In the genomic region with DNA sequence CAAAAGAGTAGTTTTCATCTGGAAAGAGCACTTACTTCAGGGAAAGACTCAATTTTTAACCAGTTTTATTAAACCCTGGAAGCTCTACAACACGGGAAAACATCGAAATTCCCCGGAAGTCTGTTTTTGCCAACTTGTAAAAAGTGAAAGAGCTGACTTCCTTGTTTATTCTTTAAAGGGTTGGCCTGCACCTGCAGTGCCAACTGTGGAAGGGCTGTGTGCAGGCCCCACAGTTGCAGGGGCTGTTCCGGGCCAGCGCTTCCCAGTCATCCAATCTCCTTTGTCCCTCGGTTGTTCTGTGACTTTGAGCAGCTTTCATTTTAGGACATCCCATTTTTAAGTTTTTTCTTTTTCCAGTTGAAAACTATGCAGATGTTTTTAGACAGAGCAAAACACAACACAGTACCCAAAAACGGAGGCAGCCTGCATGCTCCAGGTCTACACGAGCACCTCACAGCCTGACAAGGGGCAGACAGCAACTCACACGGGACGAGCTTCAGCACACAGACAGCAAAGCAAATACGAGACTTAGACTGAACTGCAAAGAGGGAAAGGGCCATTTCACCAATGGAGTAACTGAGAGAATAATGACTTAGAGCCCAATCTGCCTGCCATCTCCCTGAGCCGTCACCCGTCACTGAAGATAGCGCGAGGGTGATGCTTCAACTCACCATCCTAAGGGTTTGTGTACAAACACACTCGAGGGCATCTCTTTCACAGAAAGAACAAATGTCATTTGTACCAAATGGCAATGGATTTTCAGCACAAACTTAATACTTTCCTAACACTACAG, we compare ENCODE assay signal across 10 cellular contexts.
A peak's percentile ranks its signal among the peaks of the same experiment; 100 is the strongest.
DNase-seq lines count a peak whose midpoint lies in the region; ATAC-seq and TF ChIP-seq lines count a peak whose summit lies in the region.
"Had no signal": no experiment of that assay in that cellular context is flagged by ENCODE, and none has a peak within 500 bp of the region (broad histone marks: within the 10 kb centered on the region; RNA-seq: fewer than 3 reads in every experiment).

No MANE protein-coding gene starts in this region.

- no peak overlapping the region for H3K4me3 ChIP-seq in upper lobe of left lung
- H3K4me3 ChIP-seq: suprapubic skin had no signal

- WGBS in upper lobe of left lung, 2 donors, result 51 to 63% methylated on average over 16 of the region's 16 CpGs

- no peak for TF ChIP-seq POLR2A in upper lobe of left lung (IDR thresholded peaks at IDR 0.05)

- POLR2A ChIA-PET in activated CD4-positive, alpha-beta memory T cell treated with anti-CD3 and anti-CD28 coated beads, Interleukin-2, amount 10 ng/mL, durations not matched to agents 7 days and 5 days (lab: Charles Lee), result interaction anchor here (0.7 to 2.6 kb wide), 2 partner anchors 10 to 16 kb away, joined by 3 to 9 read pairs; no protein-coding TSS in a partner anchor
- POLR2A ChIA-PET in HEK293T (lab: Yijun Ruan, JAX), result no interaction called here

- H3K4me1 ChIP-seq in upper lobe of left lung, result peaks cover 4 to 15% (median 9%) of the 10 kb centered on the region in 4 donors
- H3K4me1 ChIP-seq: suprapubic skin had no signal

- H3K36me3 ChIP-seq in upper lobe of left lung, result peaks cover 41 to 89% (median 73%) of the 10 kb centered on the region in 4 donors

- H3K27me3 ChIP-seq in upper lobe of left lung, result no peaks in the 10 kb centered on the region
- H3K27me3 ChIP-seq: suprapubic skin had no signal

- DNase-seq in activated naive CD4-positive, alpha-beta T cell treated with Interleukin-2 at 50 U/mL for 16 hours, result no peak
- DNase-seq in activated CD4-positive, alpha-beta memory T cell treated with anti-CD3 and anti-CD28 coated beads, Interleukin-2, amount 10 ng/mL, durations not matched to agents 7 days and 5 days, result no peak
- DNase-seq in lung microvascular endothelial cell (ENCODE audit: low read depth in 2 of 2), result peak; percentile 41 to 45
- DNase-seq in upper lobe of left lung, result no peak
- DNase-seq in RPMI8226, result no peak
- no peak for DNase-seq in NCI-H1092 (lab: John Stamatoyannopoulos, UW)
- no peak for DNase-seq in HEK293T (ENCODE audit: extremely low spot score)
- DNase-seq: NCI-H2171 treated with DMSO at 0.1 percent for 48 hours had no signal

- peaks cover 11% of the 10 kb centered on the region for H3K36me3 Mint-ChIP-seq in activated naive CD4-positive, alpha-beta T cell treated with anti-CD3 and anti-CD28 coated beads, Interleukin-2, amount 50 U/mL, for 24 hours
- peaks cover 87% of the 10 kb centered on the region for H3K36me3 Mint-ChIP-seq in activated CD4-positive, alpha-beta memory T cell treated with anti-CD3 and anti-CD28 coated beads, Interleukin-2, amount 10 ng/mL, durations not matched to agents 7 days and 5 days (ENCODE audit: low read depth)

- TF ChIP-seq EP300 in upper lobe of left lung (IDR thresholded peaks at IDR 0.05), result no peak

- TF ChIP-seq CTCF in upper lobe of left lung (IDR thresholded peaks at IDR 0.05), result no peak

- no peaks in the 10 kb centered on the region for H3K27me3 Mint-ChIP-seq in activated naive CD4-positive, alpha-beta T cell treated with anti-CD3 and anti-CD28 coated beads, Interleukin-2, amount 50 U/mL, for 24 hours
- H3K27me3 Mint-ChIP-seq in activated CD4-positive, alpha-beta memory T cell treated with anti-CD3 and anti-CD28 coated beads, Interleukin-2, amount 10 ng/mL, durations not matched to agents 7 days and 5 days, result no peaks in the 10 kb centered on the region

- H3K4me1 Mint-ChIP-seq in activated naive CD4-positive, alpha-beta T cell treated with anti-CD3 and anti-CD28 coated beads, Interleukin-2, amount 50 U/mL, for 24 hours, result peaks cover 20% of the 10 kb centered on the region
- H3K4me1 Mint-ChIP-seq in activated CD4-positive, alpha-beta memory T cell treated with anti-CD3 and anti-CD28 coated beads, Interleukin-2, amount 10 ng/mL, durations not matched to agents 7 days and 5 days, result peaks cover 14% of the 10 kb centered on the region

- H3K27ac Mint-ChIP-seq in activated naive CD4-positive, alpha-beta T cell treated with anti-CD3 and anti-CD28 coated beads, Interleukin-2, amount 50 U/mL, for 24 hours, result peak overlapping the region; percentile 68
- peak overlapping the region; percentile 43 for H3K27ac Mint-ChIP-seq in activated CD4-positive, alpha-beta memory T cell treated with anti-CD3 and anti-CD28 coated beads, Interleukin-2, amount 10 ng/mL, durations not matched to agents 7 days and 5 days

- no peaks in the 10 kb centered on the region for H3K9me3 Mint-ChIP-seq in activated naive CD4-positive, alpha-beta T cell treated with anti-CD3 and anti-CD28 coated beads, Interleukin-2, amount 50 U/mL, for 24 hours
- H3K9me3 Mint-ChIP-seq in activated CD4-positive, alpha-beta memory T cell treated with anti-CD3 and anti-CD28 coated beads, Interleukin-2, amount 10 ng/mL, durations not matched to agents 7 days and 5 days, result no peaks in the 10 kb centered on the region

- no peaks in the 10 kb centered on the region for H3K9me3 ChIP-seq in upper lobe of left lung
- H3K9me3 ChIP-seq: suprapubic skin had no signal

- ATAC-seq in upper lobe of left lung (ENCODE audit: low FRiP score in 2 of 2), result no peak

- H3K27ac ChIP-seq in upper lobe of left lung, result peak overlapping the region in 3 of 4 donors; percentile 1 to 31 (median 3)
- H3K27ac ChIP-seq: suprapubic skin had no signal

- CTCF ChIA-PET in activated CD4-positive, alpha-beta memory T cell treated with anti-CD3 and anti-CD28 coated beads, Interleukin-2, amount 10 ng/mL, durations not matched to agents 7 days and 5 days (lab: Charles Lee), result interaction anchor here (1.0 to 2.5 kb wide), 2 partner anchors 76 to 151 kb away, joined by 3 to 7 read pairs; no protein-coding TSS in a partner anchor
- CTCF ChIA-PET in HEK293T (lab: Yijun Ruan, JAX), result interaction anchor here (0.5 kb wide), 1 partner anchor 265 kb away, joined by 3 read pairs; no protein-coding TSS in a partner anchor

- H3K4me3 Mint-ChIP-seq in activated naive CD4-positive, alpha-beta T cell treated with anti-CD3 and anti-CD28 coated beads, Interleukin-2, amount 50 U/mL, for 24 hours, result no peak overlapping the region
- no peak overlapping the region for H3K4me3 Mint-ChIP-seq in activated CD4-positive, alpha-beta memory T cell treated with anti-CD3 and anti-CD28 coated beads, Interleukin-2, amount 10 ng/mL, durations not matched to agents 7 days and 5 days

TF ChIP-seq in HEK293T, 16 proteins besides CTCF, POLR2A, EP300 and RAD21:
- TF ChIP-seq ZNF384 (IDR thresholded peaks at IDR 0.05), result no peak
- no peak for TF ChIP-seq TARDBP (IDR thresholded peaks at IDR 0.05)
- no peak for TF ChIP-seq NFRKB (IDR thresholded peaks at IDR 0.05)
- no peak for TF ChIP-seq CTBP1 (IDR thresholded peaks at IDR 0.05; ENCODE audit: borderline replicate concordance)
- TF ChIP-seq, protein P1, sequence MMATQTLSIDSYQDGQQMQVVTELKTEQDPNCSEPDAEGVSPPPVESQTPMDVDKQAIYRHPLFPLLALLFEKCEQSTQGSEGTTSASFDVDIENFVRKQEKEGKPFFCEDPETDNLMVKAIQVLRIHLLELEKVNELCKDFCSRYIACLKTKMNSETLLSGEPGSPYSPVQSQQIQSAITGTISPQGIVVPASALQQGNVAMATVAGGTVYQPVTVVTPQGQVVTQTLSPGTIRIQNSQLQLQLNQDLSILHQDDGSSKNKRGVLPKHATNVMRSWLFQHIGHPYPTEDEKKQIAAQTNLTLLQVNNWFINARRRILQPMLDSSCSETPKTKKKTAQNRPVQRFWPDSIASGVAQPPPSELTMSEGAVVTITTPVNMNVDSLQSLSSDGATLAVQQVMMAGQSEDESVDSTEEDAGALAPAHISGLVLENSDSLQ (IDR thresholded peaks at IDR 0.05), result no peak
- no peak for TF ChIP-seq ELF4 (IDR thresholded peaks at IDR 0.05)
- TF ChIP-seq L3MBTL2 (conservative IDR thresholded peaks at IDR 0.05), result no peak
- no peak for TF ChIP-seq FOXK2 (IDR thresholded peaks at IDR 0.05)
- no peak for TF ChIP-seq SUZ12 (IDR thresholded peaks at IDR 0.05)
- no peak for TF ChIP-seq ARNT (IDR thresholded peaks at IDR 0.05)
- TF ChIP-seq FOXM1 (IDR thresholded peaks at IDR 0.05; ENCODE audit: borderline replicate concordance), result no peak
- TF ChIP-seq LEF1 (IDR thresholded peaks at IDR 0.05; ENCODE audit: borderline replicate concordance), result no peak
- TF ChIP-seq HDGF (IDR thresholded peaks at IDR 0.05; ENCODE audit: borderline replicate concordance), result no peak
- no peak for TF ChIP-seq SP1 (IDR thresholded peaks at IDR 0.05)
- no peak for TF ChIP-seq FOXA1 (IDR thresholded peaks at IDR 0.05)
- no peak for TF ChIP-seq BHLHE40 (IDR thresholded peaks at IDR 0.05; ENCODE audit: borderline replicate concordance)

Comparison
In these comparisons a context has a peak if more than half of its experiments do, and no peak if none do; other contexts are left out.
1. DNase-seq: peak in lung microvascular endothelial cell (2 of 2); none in activated naive CD4-positive, alpha-beta T cell treated with Interleukin-2 at 50 U/mL for 16 hours (single experiment), activated CD4-positive, alpha-beta memory T cell treated with anti-CD3 and anti-CD28 coated beads, Interleukin-2, amount 10 ng/mL, durations not matched to agents 7 days and 5 days (single experiment), upper lobe of left lung (0 of 2), RPMI8226 (single experiment), NCI-H1092 (single experiment) and HEK293T (single experiment).